In genomic region chr13:99982021-99982740, GRCh38 we compare ENCODE assay signal across 8 cellular contexts. TPM values are rescaled to one million over a fixed set of nuclear protein-coding genes. Genes with fewer than 3 reads are reported as not detected.
DNase-seq lines count a peak whose midpoint lies in the region; ATAC-seq and TF ChIP-seq lines count a peak whose summit lies in the region.

No MANE protein-coding gene starts in this region.

- peaks cover 40% of the 10 kb centered on the region for H3K36me3 ChIP-seq in HUES64 (ENCODE audit: insufficient read depth, low read length)

- peaks cover 30% of the 10 kb centered on the region for H3K36me3 Mint-ChIP-seq in brain

- H3K27ac Mint-ChIP-seq in brain, result peak overlapping the region; percentile 96 to 100 (median 99)

- H3K9me3 Mint-ChIP-seq in brain, result peaks cover 0 to 21% (median 2%) of the 10 kb centered on the region in 5 experiments

- H3K4me1 Mint-ChIP-seq in brain, result peaks cover 38% of the 10 kb centered on the region

- H3K27me3 Mint-ChIP-seq in brain, result peaks cover 66% of the 10 kb centered on the region

- no peaks in the 10 kb centered on the region for H3K9me3 ChIP-seq in HUES64 (ENCODE audit: insufficient read depth, low read depth, low read length)

- under 1% methylated on average over 101 of the region's 101 CpGs for WGBS in HUES64

- peak overlapping the region; percentile 98 for H3K4me3 ChIP-seq in HUES64 (ENCODE audit: low read length)

- no peak for ATAC-seq in HG03378 (IDR thresholded peaks at IDR 0.05; ENCODE audit: unreplicated experiment)
- no peak for ATAC-seq in GM18868 (IDR thresholded peaks at IDR 0.05; ENCODE audit: unreplicated experiment)
- no peak for ATAC-seq in HG03439 (IDR thresholded peaks at IDR 0.05; ENCODE audit: unreplicated experiment)

- H3K4me1 ChIP-seq in HUES64 (ENCODE audit: insufficient read depth, low read length), result peaks cover 30% of the 10 kb centered on the region

- peak overlapping the region; percentile 91 for H3K27ac ChIP-seq in HUES64 (ENCODE audit: low read depth, low read length)

- H3K4me3 Mint-ChIP-seq in brain, result peak overlapping the region; percentile 89 to 99 (median 93)

- peak; percentile 30 for DNase-seq in AG20443 (ENCODE audit: low spot score)
- DNase-seq in lung microvascular endothelial cell (ENCODE audit: low read depth in 2 of 2), result peak; percentile 31 to 59
- no peak for DNase-seq in DMS153 treated with DMSO at 0.1 percent for 48 hours (lab: John Stamatoyannopoulos, UW; ENCODE audit: unreplicated experiment)

- no peak for TF ChIP-seq CTCF in brain (conservative IDR thresholded peaks at IDR 0.05)

- H3K27me3 ChIP-seq in HUES64 (ENCODE audit: insufficient read depth, low read length), result peaks cover 49% of the 10 kb centered on the region

- H3K9ac ChIP-seq in HUES64 (ENCODE audit: low read depth, low read length), result peak overlapping the region; percentile 89

RNA-seq across cellular contexts. Expression of gene ZIC2, which starts 0.6 kb away (rescaled TPM):
- 113 TPM for polyA plus RNA-seq in HUES64 (2013, experiment 1 of 2)
- 125 TPM for polyA plus RNA-seq in HUES64 (2013, experiment 2 of 2)
- 300 TPM for polyA plus RNA-seq in brain (ENCODE audit: insufficient read depth, low read depth, low replicate concordance)
- under 0.01 and 0.20 TPM in 2 replicates for total RNA-seq in lung microvascular endothelial cell

RNA-seq across cellular contexts. Expression of gene ZIC5, which starts 10.6 kb away (rescaled TPM):
- 25.6 TPM for polyA plus RNA-seq in HUES64 (2013, experiment 1 of 2)
- 25.2 TPM for polyA plus RNA-seq in HUES64 (2013, experiment 2 of 2)
- 49.1 TPM for polyA plus RNA-seq in brain (ENCODE audit: insufficient read depth, low read depth, low replicate concordance)
- total RNA-seq in lung microvascular endothelial cell, result under 0.01 TPM in 2 replicates
